Comparison of ENCODE assay signal across 24 cellular contexts in the genomic region with DNA sequence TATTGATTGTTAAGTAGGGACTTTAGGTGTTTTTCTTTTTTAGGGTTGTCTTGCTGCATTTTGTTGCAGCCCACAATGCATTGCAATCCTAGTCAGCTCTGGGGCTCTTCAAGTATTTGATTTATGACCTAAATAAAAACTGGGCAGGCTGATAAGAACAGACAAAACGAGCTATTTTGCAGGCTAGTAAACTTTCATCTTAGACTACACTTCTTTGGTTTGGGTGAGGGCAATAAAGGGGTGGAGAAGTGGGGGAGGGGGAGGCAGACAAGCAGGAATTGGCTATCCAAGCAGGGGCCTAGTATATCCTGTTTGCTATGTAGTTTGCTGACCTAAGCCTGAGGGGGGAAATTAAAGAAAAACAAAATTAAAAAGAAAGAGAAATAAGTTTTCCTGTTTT. TPM values are rescaled to one million over a fixed set of nuclear protein-coding genes. Genes with fewer than 3 reads are reported as not detected.
DNase-seq lines count a peak whose midpoint lies in the region; ATAC-seq and TF ChIP-seq lines count a peak whose summit lies in the region.
"Had no signal": no experiment of that assay in that cellular context is flagged by ENCODE, and none has a peak within 500 bp of the region (broad histone marks: within the 10 kb centered on the region; RNA-seq: fewer than 3 reads in every experiment).

No MANE protein-coding gene starts in this region.

- no peak overlapping the region for H3K4me3 Mint-ChIP-seq in activated CD8-positive, alpha-beta memory T cell treated with anti-CD3 and anti-CD28 coated beads, Interleukin-2, amount 10 ng/mL, durations not matched to agents 7 days and 5 days
- no peak overlapping the region for H3K4me3 Mint-ChIP-seq in endodermal cell
- H3K4me3 Mint-ChIP-seq: activated CD8-positive, alpha-beta T cell treated with anti-CD3 and anti-CD28 coated beads, Interleukin-2, amount 10 ng/mL, durations not matched to agents 7 days and 5 days; activated naive CD4-positive, alpha-beta T cell treated with anti-CD3 and anti-CD28 coated beads for 36 hours; activated T-cell treated with anti-CD3 and anti-CD28 coated beads, Interleukin-2, amount 50 U/mL, for 4 hours; CD4-positive, CD25-positive, alpha-beta regulatory T cell; stimulated activated naive B cell treated with anti-CD40 and anti-IgM and Interleukin-4, amounts not matched to agents 10 μg/mL and 1 μg/mL and 100 μg/mL, for 72 hours had no signal

- 6 to 22% methylated on average over 1 of the region's 1 CpG for WGBS in thyroid gland, 2 donors
- 71% methylated on average over 1 of the region's 1 CpG; no CpG with 5 or more reads in 1 of the 2 experiments for WGBS in endodermal cell (ENCODE audit: insufficient coverage in 1 of 2, insufficient read length in 1 of 2), 2 experiments

- DNase-seq in M059J (ENCODE audit: low read depth), result peak; percentile 37
- DNase-seq in colonic mucosa, result peak; percentile 79
- DNase-seq in thyroid gland, result peak in 1 of 2 donors; percentile 13
- no peak for DNase-seq in activated CD8-positive, alpha-beta memory T cell treated with anti-CD3 and anti-CD28 coated beads, Interleukin-2, amount 10 ng/mL, durations not matched to agents 7 days and 5 days
- no peak for DNase-seq in cortex of kidney (lab: John Stamatoyannopoulos, UW)
- no peak for DNase-seq in endodermal cell
- DNase-seq in GM03348 (ENCODE audit: low spot score), result no peak
- DNase-seq: activated CD8-positive, alpha-beta T cell treated with anti-CD3 and anti-CD28 coated beads, Interleukin-2, amount 10 ng/mL, durations not matched to agents 7 days and 5 days; activated naive CD4-positive, alpha-beta T cell treated with anti-CD3 and anti-CD28 coated beads for 36 hours; activated T-cell treated with anti-CD3 and anti-CD28 coated beads, Interleukin-2, amount 50 U/mL, for 4 hours; aorta; CD4-positive, CD25-positive, alpha-beta regulatory T cell; esophagus squamous epithelium; GOT3; Karpas-422; left lung; NCI-H1105 treated with DMSO at 0.1 percent for 48 hours; NCI-H524; stimulated activated naive B cell treated with anti-CD40 and anti-IgM and Interleukin-4, amounts not matched to agents 10 μg/mL and 1 μg/mL and 100 μg/mL, for 72 hours; T1000 had no signal

- H3K36me3 Mint-ChIP-seq in activated CD8-positive, alpha-beta memory T cell treated with anti-CD3 and anti-CD28 coated beads, Interleukin-2, amount 10 ng/mL, durations not matched to agents 7 days and 5 days, result no peaks in the 10 kb centered on the region
- H3K36me3 Mint-ChIP-seq in endodermal cell (ENCODE audit: low read depth), result no peaks in the 10 kb centered on the region
- H3K36me3 Mint-ChIP-seq: CD4-positive, CD25-positive, alpha-beta regulatory T cell; stimulated activated naive B cell treated with anti-CD40 and anti-IgM and Interleukin-4, amounts not matched to agents 10 μg/mL and 1 μg/mL and 100 μg/mL, for 72 hours had no signal

- H3K9ac ChIP-seq in colonic mucosa (ENCODE audit: low read depth in 2 of 2, low read length in 2 of 2) (no peak overlapping the region), muscle layer of colon (ENCODE audit: low read length) (no peak overlapping the region), endodermal cell (ENCODE audit: extremely low read depth, low read length, poor library complexity, severe bottlenecking) (no peak overlapping the region)

- H3K4me1 Mint-ChIP-seq in activated CD8-positive, alpha-beta memory T cell treated with anti-CD3 and anti-CD28 coated beads, Interleukin-2, amount 10 ng/mL, durations not matched to agents 7 days and 5 days, result no peaks in the 10 kb centered on the region
- peaks cover 6% of the 10 kb centered on the region for H3K4me1 Mint-ChIP-seq in endodermal cell
- H3K4me1 Mint-ChIP-seq: CD4-positive, CD25-positive, alpha-beta regulatory T cell; stimulated activated naive B cell treated with anti-CD40 and anti-IgM and Interleukin-4, amounts not matched to agents 10 μg/mL and 1 μg/mL and 100 μg/mL, for 72 hours had no signal

- no peak overlapping the region for H3K27ac Mint-ChIP-seq in activated CD8-positive, alpha-beta memory T cell treated with anti-CD3 and anti-CD28 coated beads, Interleukin-2, amount 10 ng/mL, durations not matched to agents 7 days and 5 days
- no peak overlapping the region for H3K27ac Mint-ChIP-seq in endodermal cell
- H3K27ac Mint-ChIP-seq: activated CD8-positive, alpha-beta T cell treated with anti-CD3 and anti-CD28 coated beads, Interleukin-2, amount 10 ng/mL, durations not matched to agents 7 days and 5 days; activated naive CD4-positive, alpha-beta T cell treated with anti-CD3 and anti-CD28 coated beads for 36 hours; CD4-positive, CD25-positive, alpha-beta regulatory T cell; stimulated activated naive B cell treated with anti-CD40 and anti-IgM and Interleukin-4, amounts not matched to agents 10 μg/mL and 1 μg/mL and 100 μg/mL, for 72 hours had no signal

- H3K4me1 ChIP-seq in colonic mucosa (peaks cover 21% of the 10 kb centered on the region), muscle layer of colon (ENCODE audit: insufficient read depth, low read length) (peaks cover 21% of the 10 kb centered on the region), thyroid gland (peaks cover 16 to 18% of the 10 kb centered on the region in 2 donors), endodermal cell (ENCODE audit: control insufficient read depth, insufficient read depth, low read length) (no peaks in the 10 kb centered on the region)
- H3K4me1 ChIP-seq: left lung, tibial artery had no signal

- H3K9me3 ChIP-seq in colonic mucosa, result no peaks in the 10 kb centered on the region
- H3K9me3 ChIP-seq in muscle layer of colon (ENCODE audit: low read length), result no peaks in the 10 kb centered on the region
- no peaks in the 10 kb centered on the region for H3K9me3 ChIP-seq in thyroid gland
- no peaks in the 10 kb centered on the region for H3K9me3 ChIP-seq in endodermal cell (ENCODE audit: control insufficient read depth, low read length)
- H3K9me3 ChIP-seq: esophagus squamous epithelium, left lung, tibial artery had no signal

- peak overlapping the region; percentile 71 for H3K27ac ChIP-seq in colonic mucosa
- peak overlapping the region; percentile 44 for H3K27ac ChIP-seq in muscle layer of colon (ENCODE audit: low read depth, low read length)
- peak overlapping the region in 2 of 3 donors; percentile 51 to 76 for H3K27ac ChIP-seq in thyroid gland
- H3K27ac ChIP-seq in endodermal cell (ENCODE audit: low read depth, low read length), result no peak overlapping the region
- H3K27ac ChIP-seq: left lung, tibial artery had no signal

- CTCF ChIA-PET in activated CD8-positive, alpha-beta memory T cell treated with anti-CD3 and anti-CD28 coated beads, Interleukin-2, amount 10 ng/mL, durations not matched to agents 7 days and 5 days (lab: Charles Lee), result no interaction called here

- intact Hi-C loops in colonic mucosa (cut with DNase I) (loop anchor here (10.0 kb wide), 1 partner anchor 53 kb away; no protein-coding TSS in a partner anchor), thyroid gland (cut with DNase I) (no loop called here)

- H3K9me3 Mint-ChIP-seq in activated CD8-positive, alpha-beta memory T cell treated with anti-CD3 and anti-CD28 coated beads, Interleukin-2, amount 10 ng/mL, durations not matched to agents 7 days and 5 days (ENCODE audit: low read depth), result no peaks in the 10 kb centered on the region
- no peaks in the 10 kb centered on the region for H3K9me3 Mint-ChIP-seq in endodermal cell
- H3K9me3 Mint-ChIP-seq: activated naive CD4-positive, alpha-beta T cell treated with anti-CD3 and anti-CD28 coated beads for 36 hours; activated T-cell treated with anti-CD3 and anti-CD28 coated beads, Interleukin-2, amount 50 U/mL, for 4 hours; CD4-positive, CD25-positive, alpha-beta regulatory T cell; stimulated activated naive B cell treated with anti-CD40 and anti-IgM and Interleukin-4, amounts not matched to agents 10 μg/mL and 1 μg/mL and 100 μg/mL, for 72 hours had no signal

- H3K4me3 ChIP-seq in colonic mucosa (no peak overlapping the region), muscle layer of colon (ENCODE audit: low read depth in 1 of 2, low read length in 2 of 2) (no peak overlapping the region), thyroid gland (replicated peaks in 1 of 3) (no peak overlapping the region), endodermal cell (ENCODE audit: low read length) (no peak overlapping the region)
- H3K4me3 ChIP-seq: esophagus squamous epithelium, left lung, tibial artery had no signal

- no peak for TF ChIP-seq POLR2A in thyroid gland (IDR thresholded peaks at IDR 0.05)

- no peak for ATAC-seq in activated CD8-positive, alpha-beta memory T cell treated with anti-CD3 and anti-CD28 coated beads, Interleukin-2, amount 10 ng/mL, durations not matched to agents 7 days and 5 days
- ATAC-seq: activated CD8-positive, alpha-beta T cell treated with anti-CD3 and anti-CD28 coated beads, Interleukin-2, amount 10 ng/mL, durations not matched to agents 7 days and 5 days; activated T-cell treated with anti-CD3 and anti-CD28 coated beads, Interleukin-2, amount 50 U/mL, for 4 hours; left lung; sciatic nerve; stimulated activated naive B cell treated with anti-CD40 and anti-IgM and Interleukin-4, amounts not matched to agents 10 μg/mL and 1 μg/mL and 100 μg/mL, for 72 hours had no signal

- H3K36me3 ChIP-seq in colonic mucosa (no peaks in the 10 kb centered on the region), muscle layer of colon (ENCODE audit: insufficient read depth, low read length) (no peaks in the 10 kb centered on the region), thyroid gland (no peaks in the 10 kb centered on the region), endodermal cell (ENCODE audit: control insufficient read depth, insufficient read depth, low read length) (no peaks in the 10 kb centered on the region)
- H3K36me3 ChIP-seq: esophagus squamous epithelium, left lung, tibial artery had no signal

- H3K27me3 ChIP-seq in colonic mucosa (no peaks in the 10 kb centered on the region), muscle layer of colon (ENCODE audit: control insufficient read depth in 1 of 2, insufficient read depth in 2 of 2, low read length in 2 of 2) (no peaks in the 10 kb centered on the region), thyroid gland (no peaks in the 10 kb centered on the region), endodermal cell (ENCODE audit: control insufficient read depth, insufficient read depth, low read length, poor library complexity, severe bottlenecking) (no peaks in the 10 kb centered on the region)
- H3K27me3 ChIP-seq: esophagus squamous epithelium, left lung, tibial artery had no signal

- no peak for TF ChIP-seq CTCF in colonic mucosa (IDR thresholded peaks at IDR 0.05)
- TF ChIP-seq CTCF in thyroid gland (IDR thresholded peaks at IDR 0.05), result no peak
- no peak for TF ChIP-seq CTCF in endodermal cell (conservative IDR thresholded peaks at IDR 0.05)

- H3K27me3 Mint-ChIP-seq in activated CD8-positive, alpha-beta memory T cell treated with anti-CD3 and anti-CD28 coated beads, Interleukin-2, amount 10 ng/mL, durations not matched to agents 7 days and 5 days, result peaks cover 3% of the 10 kb centered on the region
- no peaks in the 10 kb centered on the region for H3K27me3 Mint-ChIP-seq in endodermal cell (ENCODE audit: insufficient read depth)
- H3K27me3 Mint-ChIP-seq: CD4-positive, CD25-positive, alpha-beta regulatory T cell had no signal

RNA-seq across cellular contexts. Expression of a gene that starts 24.5 kb away (rescaled TPM):
- not detected in 2 replicates for total RNA-seq in M059J (2014; rRNA removed; shearing (Covaris generic))
- total RNA-seq in colonic mucosa, result 1 to 10 TPM; 4.8 to 6.1 TPM
- total RNA-seq in thyroid gland, result not detected
- total RNA-seq in activated CD8-positive, alpha-beta memory T cell treated with anti-CD3 and anti-CD28 coated beads, Interleukin-2, amount 10 ng/mL, durations not matched to agents 7 days and 5 days, result not detected
- 1 to 10 TPM in 1 of 2 donors, not detected in 1; 3.3 TPM for total RNA-seq in endodermal cell
- not detected for polyA plus RNA-seq in endodermal cell (2013, experiment 1 of 2)
- not detected for polyA plus RNA-seq in endodermal cell (2013, experiment 2 of 2)
- total RNA-seq: activated CD8-positive, alpha-beta T cell treated with anti-CD3 and anti-CD28 coated beads, Interleukin-2, amount 10 ng/mL, durations not matched to agents 7 days and 5 days; activated naive CD4-positive, alpha-beta T cell treated with anti-CD3 and anti-CD28 coated beads for 36 hours; activated T-cell treated with anti-CD3 and anti-CD28 coated beads, Interleukin-2, amount 50 U/mL, for 4 hours; aorta; CD4-positive, CD25-positive, alpha-beta regulatory T cell; omental fat pad; sciatic nerve had no signal
- polyA plus RNA-seq: CD4-positive, CD25-positive, alpha-beta regulatory T cell had no signal

RNA-seq across cellular contexts. Expression of a gene that starts 30.0 kb away (rescaled TPM):
- total RNA-seq in M059J (2014; rRNA removed; shearing (Covaris generic)), result 40.9 and 48.3 TPM in 2 replicates
- total RNA-seq in colonic mucosa (100 to 1,000 TPM in 1 of 2 donors, 10 to 100 TPM in 1; 96.3 to 127 TPM), thyroid gland (10 to 100 TPM; 36.0 to 50.5 (median 40.9) TPM), endodermal cell (10 to 100 TPM; 44.7 to 46.1 TPM)
- total RNA-seq in activated CD8-positive, alpha-beta memory T cell treated with anti-CD3 and anti-CD28 coated beads, Interleukin-2, amount 10 ng/mL, durations not matched to agents 7 days and 5 days, result 10 to 100 TPM; 63.3 to 64.8 TPM
- 23.7 TPM for polyA plus RNA-seq in endodermal cell (2013, experiment 1 of 2)
- polyA plus RNA-seq in endodermal cell (2013, experiment 2 of 2), result 22.8 TPM

Comparison
In these comparisons a context has a peak if more than half of its experiments do, and no peak if none do; other contexts are left out.
1. DNase-seq: peak in M059J (single experiment) and colonic mucosa (single experiment); none in activated CD8-positive, alpha-beta memory T cell treated with anti-CD3 and anti-CD28 coated beads, Interleukin-2, amount 10 ng/mL, durations not matched to agents 7 days and 5 days (single experiment), cortex of kidney (single experiment), endodermal cell (single experiment) and GM03348 (single experiment).